Comparison of ENCODE assay signal across 8 cellular contexts in the genomic region with DNA sequence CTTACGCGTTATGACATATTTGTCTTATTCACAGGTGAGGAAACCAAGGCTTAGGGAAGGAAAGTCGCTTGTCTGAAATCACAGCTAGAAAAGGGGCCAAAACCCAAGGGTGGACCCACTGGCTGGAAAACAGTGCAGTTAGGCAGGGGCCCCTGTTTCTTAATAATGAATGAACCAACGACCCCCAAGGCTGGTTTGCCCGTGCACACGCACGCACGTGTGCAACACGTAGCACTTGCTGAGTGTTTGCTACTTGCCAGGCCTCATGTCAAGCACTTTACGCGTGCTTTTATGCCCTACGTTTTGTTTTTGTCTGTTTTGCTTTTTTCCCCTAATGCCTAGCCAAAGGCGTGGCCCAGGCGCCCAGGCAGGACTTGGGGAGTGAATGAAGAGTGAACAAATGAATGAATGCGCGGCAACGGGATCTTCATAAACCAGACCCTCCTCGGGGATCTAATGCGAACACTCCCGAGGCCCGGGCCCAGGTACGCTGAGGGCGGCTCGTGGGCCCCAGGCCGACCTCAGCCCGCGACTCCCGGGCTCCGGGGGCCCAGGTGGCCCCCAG. TPM values are rescaled to one million over a fixed set of nuclear protein-coding genes. Genes with fewer than 3 reads are reported as not detected.
A peak's percentile ranks its signal among the peaks of the same experiment; 100 is the strongest.
DNase-seq lines count a peak whose midpoint lies in the region; ATAC-seq and TF ChIP-seq lines count a peak whose summit lies in the region.

No MANE protein-coding gene starts in this region.

- H3K27me3 ChIP-seq in DND-41 (ENCODE audit: insufficient read depth, low read length, poor library complexity) (no peaks in the 10 kb centered on the region), iPS-20b (ENCODE audit: insufficient read depth, low read length) (no peaks in the 10 kb centered on the region)

- peaks cover 44% of the 10 kb centered on the region for H3K79me2 ChIP-seq in DND-41 (ENCODE audit: insufficient read depth, low read length)

- H3K4me3 ChIP-seq in DND-41 (ENCODE audit: low read depth in 1 of 2, low read length in 2 of 2) (peak overlapping the region; percentile 60 to 67), iPS-20b (ENCODE audit: low read length) (peak overlapping the region; percentile 70)

- no peak for DNase-seq in DND-41
- no peak for DNase-seq in activated naive CD4-positive, alpha-beta T cell treated with anti-CD3 and anti-CD28 coated beads, Interleukin-2, amount 50 U/mL, for 72 hours (ENCODE audit: low spot score in 2 of 2)
- peak; percentile 0 for DNase-seq in stimulated activated CD8-positive, alpha-beta memory T cell treated with anti-CD3 and anti-CD28 coated beads, Interleukin-4, amount 100 ng/mL, for 24 hours (ENCODE audit: low read depth)
- DNase-seq in SK-N-DZ (ENCODE audit: low spot score), result no peak

- H3K4me1 ChIP-seq in DND-41 (ENCODE audit: insufficient read depth, low read length), result peaks cover 37% of the 10 kb centered on the region
- H3K4me1 ChIP-seq in iPS-20b (ENCODE audit: insufficient read depth, low read length), result peaks cover 10% of the 10 kb centered on the region; the same call in 1 of the 2 replicates

- no peaks in the 10 kb centered on the region for H3K9me3 Mint-ChIP-seq in activated naive CD4-positive, alpha-beta T cell treated with anti-CD3 and anti-CD28 coated beads, Interleukin-2, amount 50 U/mL, for 72 hours

- peaks cover 28% of the 10 kb centered on the region for H4K20me1 ChIP-seq in DND-41 (ENCODE audit: insufficient read depth, low read length)

- peaks cover 7 to 10% of the 10 kb centered on the region in 2 donors for H3K36me3 Mint-ChIP-seq in activated naive CD4-positive, alpha-beta T cell treated with anti-CD3 and anti-CD28 coated beads, Interleukin-2, amount 50 U/mL, for 72 hours

- H3K4me2 ChIP-seq in DND-41 (ENCODE audit: insufficient read depth, low read length), result peak overlapping the region; percentile 74

- H3K9me3 ChIP-seq in DND-41 (ENCODE audit: insufficient read depth, low read length, severe bottlenecking) (no peaks in the 10 kb centered on the region), iPS-20b (ENCODE audit: insufficient read depth, low read depth, low read length) (no peaks in the 10 kb centered on the region)

- peak overlapping the region; percentile 17; the same call in 1 of the 2 replicates for H3K27ac ChIP-seq in DND-41 (ENCODE audit: low read length)
- peak overlapping the region; percentile 54 for H3K27ac ChIP-seq in iPS-20b (ENCODE audit: low read length)

- H3K27ac Mint-ChIP-seq in activated naive CD4-positive, alpha-beta T cell treated with anti-CD3 and anti-CD28 coated beads, Interleukin-2, amount 50 U/mL, for 72 hours, result peak overlapping the region; percentile 88 to 93

- H3K9ac ChIP-seq in DND-41 (ENCODE audit: low read depth, low read length) (peak overlapping the region; percentile 87), iPS-20b (ENCODE audit: low read depth, low read length) (peak overlapping the region; percentile 90)

- H3K36me3 ChIP-seq in DND-41 (ENCODE audit: insufficient read depth, low read length) (no peaks in the 10 kb centered on the region; the same call in 1 of the 2 replicates), iPS-20b (ENCODE audit: insufficient read depth, low read depth, low read length) (no peaks in the 10 kb centered on the region)

- ATAC-seq in DND-41 (ENCODE audit: insufficient read depth, low read depth) (no peak; the same call in 2 of the 3 replicates), HG03442 (IDR thresholded peaks at IDR 0.05; ENCODE audit: unreplicated experiment) (peak; percentile 14), HG03135 (IDR thresholded peaks at IDR 0.05; ENCODE audit: unreplicated experiment) (no peak), GM18909 (IDR thresholded peaks at IDR 0.05; ENCODE audit: poor library complexity, unreplicated experiment) (no peak)
- ATAC-seq in activated naive CD4-positive, alpha-beta T cell treated with anti-CD3 and anti-CD28 coated beads, Interleukin-2, amount 50 U/mL, for 72 hours, result no peak

- no peak for TF ChIP-seq CTCF in DND-41 (IDR thresholded peaks at IDR 0.05; ENCODE audit: borderline replicate concordance, extremely low read depth, low read length, poor library complexity, severe bottlenecking)

- H2AFZ ChIP-seq in DND-41 (ENCODE audit: low read depth, low read length), result peak overlapping the region; percentile 81

RNA-seq across cellular contexts. Expression of a gene that starts 0.6 kb away (rescaled TPM):
- 100 to 1,000 TPM in 1 of 2 donors, 10 to 100 TPM in 1; 82.7 to 129 TPM for total RNA-seq in activated naive CD4-positive, alpha-beta T cell treated with anti-CD3 and anti-CD28 coated beads, Interleukin-2, amount 50 U/mL, for 72 hours
- polyA plus RNA-seq in SK-N-DZ (2014; cell fraction: cytosol; rRNA removed), result 57.4 and 58.4 TPM in 2 replicates
- 56.1 and 63.8 TPM in 2 replicates for polyA plus RNA-seq in SK-N-DZ (2014; cell fraction: nucleus; rRNA removed)

RNA-seq across cellular contexts. Expression of a gene that starts 50.9 kb away (rescaled TPM):
- 10 to 100 TPM; 50.5 to 60.5 TPM for total RNA-seq in activated naive CD4-positive, alpha-beta T cell treated with anti-CD3 and anti-CD28 coated beads, Interleukin-2, amount 50 U/mL, for 72 hours
- 2.6 and 4.0 TPM in 2 replicates for polyA plus RNA-seq in SK-N-DZ (2014; cell fraction: cytosol; rRNA removed)
- polyA plus RNA-seq in SK-N-DZ (2014; cell fraction: nucleus; rRNA removed), result 4.2 and 7.4 TPM in 2 replicates
